ENCODE assay signal across 22 cellular contexts in genomic region chr6:47306887-47307286, GRCh38. TPM values are rescaled to one million over a fixed set of nuclear protein-coding genes. Genes with fewer than 3 reads are reported as not detected.
DNase-seq lines count a peak whose midpoint lies in the region; TF ChIP-seq lines count a peak whose summit lies in the region.
"Had no signal": no experiment of that assay in that cellular context is flagged by ENCODE, and none has a peak within 500 bp of the region (broad histone marks: within the 10 kb centered on the region; RNA-seq: fewer than 3 reads in every experiment).

No MANE protein-coding gene starts in this region.

- in situ Hi-C loops in GM23248 (cut with MboI): loop anchor here (10.0 kb wide), 1 partner anchor 212 kb away; no protein-coding TSS in a partner anchor

- H3K27me3 ChIP-seq in GM23248 (replicated peaks; ENCODE audit: insufficient read depth) (peaks cover 26% of the 10 kb centered on the region), adipocyte (replicated peaks; ENCODE audit: control insufficient read depth, insufficient read depth, low read length) (no peaks in the 10 kb centered on the region), smooth muscle cell (ENCODE audit: low read depth) (no peaks in the 10 kb centered on the region)
- H3K27me3 ChIP-seq: sigmoid colon had no signal

- peaks cover 8% of the 10 kb centered on the region; the same call in 1 of the 2 replicates for H3K79me2 ChIP-seq in GM23248 (ENCODE audit: insufficient read depth)
- peaks cover 78% of the 10 kb centered on the region for H3K79me2 ChIP-seq in smooth muscle cell (ENCODE audit: low read depth)

- DNase-seq in GM23248 (peak; percentile 7), adipocyte (ENCODE audit: low read depth) (peak; percentile 11), glomerular visceral epithelial cell (ENCODE audit: extremely low spot score) (peak; percentile 40), smooth muscle cell (lab: John Stamatoyannopoulos, UW; ENCODE audit: unreplicated experiment) (no peak), DMS 273 treated with DMSO at 0.1 percent for 48 hours (lab: John Stamatoyannopoulos, UW) (no peak), NCI-H1417 (lab: John Stamatoyannopoulos, UW) (no peak)
- DNase-seq in activated T-cell treated with anti-CD3 and anti-CD28 coated beads, Interleukin-2, amount 50 U/mL, for 48 hours: no peak
- DNase-seq: activated CD4-positive, alpha-beta T cell treated with anti-CD3 and anti-CD28 coated beads, Interleukin-2, amount 50 U/mL, for 4 hours; activated naive CD8-positive, alpha-beta T cell treated with anti-CD3 and anti-CD28 coated beads, Interleukin-2, amount 10 ng/mL, durations not matched to agents 7 days and 5 days; activated T-cell treated with anti-CD3 and anti-CD28 coated beads, Interleukin-2, amount 50 U/mL, for 72 hours; C1 segment of cervical spinal cord; central memory CD4-positive, alpha-beta T cell; DND-41; effector CD8-positive, alpha-beta T cell; midbrain; NCI-H1048; NCI-H2107; NCI-H774; RPMI8226; sigmoid colon; stimulated activated CD4-positive, alpha-beta T cell treated with anti-CD3 and anti-CD28 coated beads, Interleukin-2, amount 100 ng/mL, for 48 hours had no signal

- no peak overlapping the region for H3K4me3 ChIP-seq in GM23248
- peak overlapping the region; percentile 93 for H3K4me3 ChIP-seq in adipocyte (ENCODE audit: low read length)
- H3K4me3 ChIP-seq in smooth muscle cell: peak overlapping the region; percentile 82
- H3K4me3 ChIP-seq: suprapubic skin had no signal

- H3K4me1 ChIP-seq in GM23248 (ENCODE audit: insufficient read depth) (no peaks in the 10 kb centered on the region), adipocyte (ENCODE audit: control insufficient read depth, insufficient read depth, low read length) (peaks cover 46% of the 10 kb centered on the region), smooth muscle cell (ENCODE audit: low read depth) (peaks cover 5% of the 10 kb centered on the region)

- H3K4me2 ChIP-seq in GM23248 (ENCODE audit: unreplicated experiment): no peak overlapping the region
- peak overlapping the region; percentile 50 for H3K4me2 ChIP-seq in smooth muscle cell

- no peak overlapping the region for H3K27ac ChIP-seq in GM23248
- H3K27ac ChIP-seq in smooth muscle cell (ENCODE audit: low read depth): no peak overlapping the region
- H3K27ac ChIP-seq: suprapubic skin had no signal

- no peaks in the 10 kb centered on the region for H3K9me3 ChIP-seq in GM23248 (ENCODE audit: low read depth)
- H3K9me3 ChIP-seq in adipocyte (ENCODE audit: control insufficient read depth, low read length): no peaks in the 10 kb centered on the region
- H3K9me3 ChIP-seq in smooth muscle cell (replicated peaks; ENCODE audit: low read depth): no peaks in the 10 kb centered on the region
- H3K9me3 ChIP-seq: sigmoid colon, suprapubic skin had no signal

- H3K9ac ChIP-seq in GM23248 (no peak overlapping the region), adipocyte (ENCODE audit: low read length) (no peak overlapping the region), smooth muscle cell (ENCODE audit: low read depth) (no peak overlapping the region)

- H2AFZ ChIP-seq in GM23248 (no peak overlapping the region), smooth muscle cell (ENCODE audit: low read depth) (no peak overlapping the region)

- 68 to 74% methylated on average over 2 of the region's 2 CpGs for WGBS in GM23248 (ENCODE audit: low coverage in 1 of 2, low lambda C conversion rate in 2 of 2, missing lambda C conversion rate in 2 of 2), 2 experiments
- WGBS in smooth muscle cell (ENCODE audit: low lambda C conversion rate): 75% methylated on average over 2 of the region's 2 CpGs

- no peaks in the 10 kb centered on the region for H4K20me1 ChIP-seq in GM23248 (ENCODE audit: insufficient read depth)
- peaks cover 52% of the 10 kb centered on the region for H4K20me1 ChIP-seq in smooth muscle cell (ENCODE audit: low read depth)

- no peaks in the 10 kb centered on the region for H3K9me2 ChIP-seq in GM23248 (ENCODE audit: insufficient read depth)

- TF ChIP-seq CTCF in smooth muscle cell (IDR thresholded peaks at IDR 0.05; ENCODE audit: borderline replicate concordance, insufficient read depth, poor library complexity, severe bottlenecking): no peak

- no peaks in the 10 kb centered on the region for H3K36me3 ChIP-seq in GM23248 (ENCODE audit: low read depth)
- no peaks in the 10 kb centered on the region for H3K36me3 ChIP-seq in adipocyte (ENCODE audit: control insufficient read depth, insufficient read depth, low read length, severe bottlenecking)
- no peaks in the 10 kb centered on the region for H3K36me3 ChIP-seq in smooth muscle cell (ENCODE audit: low read depth)
- H3K36me3 ChIP-seq: sigmoid colon, suprapubic skin had no signal

- no peaks in the 10 kb centered on the region for H3F3A ChIP-seq in GM23248 (ENCODE audit: insufficient read depth)
- H3F3A ChIP-seq in smooth muscle cell (ENCODE audit: low read depth): no peaks in the 10 kb centered on the region

RNA-seq across cellular contexts. Expression of gene TNFRSF21, which starts 2.8 kb away (rescaled TPM):
- total RNA-seq in GM23248 (2014; rRNA removed; shearing (Covaris generic)): 2.9 and 3.9 TPM in 2 replicates
- 8.4 and 8.9 TPM in 2 replicates for polyA plus RNA-seq in GM23248 (2016; fragmentation: Nextera tagmentation; extraction: Ambion mirVana)
- total RNA-seq in smooth muscle cell: 19.0 and 32.8 TPM in 2 replicates
- 30.1 and 58.1 TPM in 2 replicates for polyA plus RNA-seq in smooth muscle cell

Comparison
In these comparisons a context has a peak if more than half of its experiments do, and no peak if none do; other contexts are left out.
1. DNase-seq: peak in GM23248 (single experiment), adipocyte (single experiment) and glomerular visceral epithelial cell (single experiment); none in smooth muscle cell (single experiment), DMS 273 treated with DMSO at 0.1 percent for 48 hours (single experiment), NCI-H1417 (0 of 3) and activated T-cell treated with anti-CD3 and anti-CD28 coated beads, Interleukin-2, amount 50 U/mL, for 48 hours (0 of 2).